Comparison of ENCODE assay signal across 1 cellular context in genomic region chr17:55422828-55423164, GRCh38.
TF ChIP-seq lines count a peak whose summit lies in the region.
"Not testable (repeated sequence)": the region's sequence is repeated elsewhere in the genome, so short reads cannot be mapped to it uniquely, and the experiment has no call there.

No MANE protein-coding gene starts in this region.

TF ChIP-seq in HepG2, 621 proteins besides CTCF, POLR2A, EP300 and RAD21 (continued from another document and continues in another):
- TF ChIP-seq, protein P1, sequence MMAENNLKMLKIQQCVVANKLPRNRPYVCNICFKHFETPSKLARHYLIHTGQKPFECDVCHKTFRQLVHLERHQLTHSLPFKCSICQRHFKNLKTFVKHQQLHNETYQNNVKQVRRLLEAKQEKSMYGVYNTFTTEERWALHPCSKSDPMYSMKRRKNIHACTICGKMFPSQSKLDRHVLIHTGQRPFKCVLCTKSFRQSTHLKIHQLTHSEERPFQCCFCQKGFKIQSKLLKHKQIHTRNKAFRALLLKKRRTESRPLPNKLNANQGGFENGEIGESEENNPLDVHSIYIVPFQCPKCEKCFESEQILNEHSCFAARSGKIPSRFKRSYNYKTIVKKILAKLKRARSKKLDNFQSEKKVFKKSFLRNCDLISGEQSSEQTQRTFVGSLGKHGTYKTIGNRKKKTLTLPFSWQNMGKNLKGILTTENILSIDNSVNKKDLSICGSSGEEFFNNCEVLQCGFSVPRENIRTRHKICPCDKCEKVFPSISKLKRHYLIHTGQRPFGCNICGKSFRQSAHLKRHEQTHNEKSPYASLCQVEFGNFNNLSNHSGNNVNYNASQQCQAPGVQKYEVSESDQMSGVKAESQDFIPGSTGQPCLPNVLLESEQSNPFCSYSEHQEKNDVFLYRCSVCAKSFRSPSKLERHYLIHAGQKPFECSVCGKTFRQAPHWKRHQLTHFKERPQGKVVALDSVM (CRISPR knock-in tag; IDR thresholded peaks at IDR 0.05) = peak; percentile 48; the same call in 1 of the 2 replicates
- TF ChIP-seq KAT7 (CRISPR knock-in tag; IDR thresholded peaks at IDR 0.05; ENCODE audit: borderline replicate concordance) (0 out of 2 replicates have a peak, but pooled peaks have one; percentile 36), DPF2 (CRISPR knock-in tag; IDR thresholded peaks at IDR 0.05; ENCODE audit: borderline replicate concordance, low read depth) (peak; percentile 74; the same call in 1 of the 2 replicates), ZNF24 (IDR thresholded peaks at IDR 0.05) (peak; percentile 92), ZNF567 (CRISPR knock-in tag; IDR thresholded peaks at IDR 0.05; ENCODE audit: borderline replicate concordance) (peak; percentile 75; the same call in 1 of the 2 replicates), GFI1 (CRISPR knock-in tag; IDR thresholded peaks at IDR 0.05; ENCODE audit: borderline replicate concordance) (peak; percentile 77), FOXA1 (CRISPR knock-in tag; IDR thresholded peaks at IDR 0.05) (peak; percentile 58; the same call in 1 of the 2 replicates), ZNF292 (CRISPR knock-in tag; IDR thresholded peaks at IDR 0.05; ENCODE audit: borderline replicate concordance, low read depth) (peak; percentile 92), KAT8 (CRISPR knock-in tag; IDR thresholded peaks at IDR 0.05) (peak; percentile 44; the same call in 1 of the 2 replicates), MIER3 (CRISPR knock-in tag; IDR thresholded peaks at IDR 0.05; ENCODE audit: borderline replicate concordance) (peak; percentile 49; the same call in 1 of the 2 replicates), ZNF501 (CRISPR knock-in tag; IDR thresholded peaks at IDR 0.05) (peak; percentile 57), ZSCAN31 (CRISPR knock-in tag; IDR thresholded peaks at IDR 0.05; ENCODE audit: low read depth) (0 out of 2 replicates have a peak, but pooled peaks have one; percentile 53), ZBTB43 (CRISPR knock-in tag; conservative IDR thresholded peaks at IDR 0.05) (peak; percentile 82), ZC3H4 (CRISPR knock-in tag; IDR thresholded peaks at IDR 0.05; ENCODE audit: borderline replicate concordance) (0 out of 2 replicates have a peak, but pooled peaks have one; percentile 27), ZNF674 (CRISPR knock-in tag; IDR thresholded peaks at IDR 0.05; ENCODE audit: low read depth) (0 out of 2 replicates have a peak, but pooled peaks have one; percentile 44), RXRA (CRISPR knock-in tag; IDR thresholded peaks at IDR 0.05) (peak; percentile 49; the same call in 1 of the 2 replicates), ZNF142 (CRISPR knock-in tag; IDR thresholded peaks at IDR 0.05) (peak; percentile 47; the same call in 1 of the 2 replicates), TEAD3 (CRISPR knock-in tag; optimal IDR thresholded peaks at IDR 0.05; ENCODE audit: borderline replicate concordance) (peak; percentile 98), FOXK1 (CRISPR knock-in tag; IDR thresholded peaks at IDR 0.05; ENCODE audit: borderline replicate concordance, low read depth) (peak; percentile 41; the same call in 1 of the 2 replicates), TBL1XR1 (IDR thresholded peaks at IDR 0.05; ENCODE audit: borderline replicate concordance, low read length, partially characterized antibody) (peak; percentile 54), ZNF205 (CRISPR knock-in tag; IDR thresholded peaks at IDR 0.05) (peak; percentile 49; the same call in 1 of the 2 replicates), SATB2 (CRISPR knock-in tag; IDR thresholded peaks at IDR 0.05) (peak; percentile 66; the same call in 1 of the 2 replicates), ZNF614 (CRISPR knock-in tag; IDR thresholded peaks at IDR 0.05; ENCODE audit: borderline replicate concordance) (peak; percentile 67; the same call in 1 of the 2 replicates), UBTF (CRISPR knock-in tag; IDR thresholded peaks at IDR 0.05) (peak; percentile 60; the same call in 1 of the 2 replicates), FOXP1 (CRISPR knock-in tag; IDR thresholded peaks at IDR 0.05) (0 out of 2 replicates have a peak, but pooled peaks have one; percentile 37), SPEN (CRISPR knock-in tag; IDR thresholded peaks at IDR 0.05; ENCODE audit: low read depth) (0 out of 2 replicates have a peak, but pooled peaks have one; percentile 24), NONO (CRISPR knock-in tag; conservative IDR thresholded peaks at IDR 0.05) (peak; percentile 45; the same call in 1 of the 2 replicates), DMAP1 (CRISPR knock-in tag; IDR thresholded peaks at IDR 0.05) (0 out of 2 replicates have a peak, but pooled peaks have one; percentile 38), GATAD1 (CRISPR knock-in tag; IDR thresholded peaks at IDR 0.05) (peak; percentile 48; the same call in 1 of the 2 replicates), ZSCAN21 (CRISPR knock-in tag; IDR thresholded peaks at IDR 0.05; ENCODE audit: borderline replicate concordance) (0 out of 2 replicates have a peak, but pooled peaks have one; percentile 33), ELF4 (CRISPR knock-in tag; IDR thresholded peaks at IDR 0.05; ENCODE audit: borderline replicate concordance) (0 out of 2 replicates have a peak, but pooled peaks have one; percentile 58), RFXAP (CRISPR knock-in tag; IDR thresholded peaks at IDR 0.05; ENCODE audit: borderline replicate concordance) (0 out of 2 replicates have a peak, but pooled peaks have one; percentile 61), CHD4 (IDR thresholded peaks at IDR 0.05; ENCODE audit: borderline replicate concordance, low read length) (0 out of 2 replicates have a peak, but pooled peaks have one; percentile 69), PAXIP1 (CRISPR knock-in tag; conservative IDR thresholded peaks at IDR 0.05) (peak; percentile 24; the same call in 1 of the 2 replicates)
- not testable (repeated sequence) for TF ChIP-seq FOXA1, FOXP1, NONO (IDR thresholded peaks at IDR 0.05)
- TF ChIP-seq, protein P2, sequence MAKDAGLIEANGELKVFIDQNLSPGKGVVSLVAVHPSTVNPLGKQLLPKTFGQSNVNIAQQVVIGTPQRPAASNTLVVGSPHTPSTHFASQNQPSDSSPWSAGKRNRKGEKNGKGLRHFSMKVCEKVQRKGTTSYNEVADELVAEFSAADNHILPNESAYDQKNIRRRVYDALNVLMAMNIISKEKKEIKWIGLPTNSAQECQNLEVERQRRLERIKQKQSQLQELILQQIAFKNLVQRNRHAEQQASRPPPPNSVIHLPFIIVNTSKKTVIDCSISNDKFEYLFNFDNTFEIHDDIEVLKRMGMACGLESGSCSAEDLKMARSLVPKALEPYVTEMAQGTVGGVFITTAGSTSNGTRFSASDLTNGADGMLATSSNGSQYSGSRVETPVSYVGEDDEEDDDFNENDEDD (CRISPR knock-in tag; IDR thresholded peaks at IDR 0.05; ENCODE audit: borderline replicate concordance) = peak; percentile 19; the same call in 1 of the 2 replicates
- TF ChIP-seq, protein P3, sequence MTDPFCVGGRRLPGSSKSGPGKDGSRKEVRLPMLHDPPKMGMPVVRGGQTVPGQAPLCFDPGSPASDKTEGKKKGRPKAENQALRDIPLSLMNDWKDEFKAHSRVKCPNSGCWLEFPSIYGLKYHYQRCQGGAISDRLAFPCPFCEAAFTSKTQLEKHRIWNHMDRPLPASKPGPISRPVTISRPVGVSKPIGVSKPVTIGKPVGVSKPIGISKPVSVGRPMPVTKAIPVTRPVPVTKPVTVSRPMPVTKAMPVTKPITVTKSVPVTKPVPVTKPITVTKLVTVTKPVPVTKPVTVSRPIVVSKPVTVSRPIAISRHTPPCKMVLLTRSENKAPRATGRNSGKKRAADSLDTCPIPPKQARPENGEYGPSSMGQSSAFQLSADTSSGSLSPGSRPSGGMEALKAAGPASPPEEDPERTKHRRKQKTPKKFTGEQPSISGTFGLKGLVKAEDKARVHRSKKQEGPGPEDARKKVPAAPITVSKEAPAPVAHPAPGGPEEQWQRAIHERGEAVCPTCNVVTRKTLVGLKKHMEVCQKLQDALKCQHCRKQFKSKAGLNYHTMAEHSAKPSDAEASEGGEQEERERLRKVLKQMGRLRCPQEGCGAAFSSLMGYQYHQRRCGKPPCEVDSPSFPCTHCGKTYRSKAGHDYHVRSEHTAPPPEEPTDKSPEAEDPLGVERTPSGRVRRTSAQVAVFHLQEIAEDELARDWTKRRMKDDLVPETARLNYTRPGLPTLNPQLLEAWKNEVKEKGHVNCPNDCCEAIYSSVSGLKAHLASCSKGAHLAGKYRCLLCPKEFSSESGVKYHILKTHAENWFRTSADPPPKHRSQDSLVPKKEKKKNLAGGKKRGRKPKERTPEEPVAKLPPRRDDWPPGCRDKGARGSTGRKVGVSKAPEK (CRISPR knock-in tag; IDR thresholded peaks at IDR 0.05; ENCODE audit: borderline replicate concordance) = peak; percentile 30; the same call in 1 of the 2 replicates
